In genomic region chr2:231707625-231708049, GRCh38 we compare ENCODE assay signal across 8 cellular contexts. TPM values are rescaled to one million over a fixed set of nuclear protein-coding genes. Genes with fewer than 3 reads are reported as not detected.
DNase-seq lines count a peak whose midpoint lies in the region; ATAC-seq, FAIRE-seq and TF ChIP-seq lines count a peak whose summit lies in the region.

No MANE protein-coding gene starts in this region.

- no peak for TF ChIP-seq RAD21 in HepG2 (CRISPR knock-in tag; IDR thresholded peaks at IDR 0.05)

- POLR2A ChIA-PET in PC-9 (lab: Charles Lee; ENCODE audit: unreplicated experiment) (interaction anchor here (1.3 to 1.5 kb wide), 2 partner anchors 34 to 94 kb away, joined by 6 to 9 read pairs; no protein-coding TSS in a partner anchor), HepG2 (lab: Yijun Ruan, JAX) (interaction anchor here (0.8 to 3.1 kb wide), 14 partner anchors 8 to 657 kb away, joined by 3 to 56 read pairs (median 8); partner anchors contain the start of genes NCL and PDE6D)

- BruUV-seq in PC-9 (replicated peaks; lab: Mats Ljungman, UMichigan) (no TSS peak), HepG2 (replicated peaks; lab: Mats Ljungman, UMichigan) (no TSS peak)

- H3K4me2 ChIP-seq in PC-9 (peak overlapping the region; percentile 92), HepG2 (ENCODE audit: low read depth, low read length) (peak overlapping the region; percentile 59)

- H3K79me2 ChIP-seq in PC-9 (ENCODE audit: low read depth), result peaks cover 57% of the 10 kb centered on the region
- peaks cover 44% of the 10 kb centered on the region for H3K79me2 ChIP-seq in HepG2 (ENCODE audit: insufficient read depth, low read length)

- no peak for TF ChIP-seq EP300 in HepG2 (IDR thresholded peaks at IDR 0.05; ENCODE audit: low read depth in 2 of 2, low read length in 2 of 2)
- TF ChIP-seq EP300 in HepG2 (CRISPR knock-in tag; IDR thresholded peaks at IDR 0.05; ENCODE audit: borderline replicate concordance), result no peak

- CTCF ChIA-PET in PC-9 (lab: Charles Lee), result interaction anchor here (1.5 kb wide), 1 partner anchor 34 kb away, joined by 4 read pairs; no protein-coding TSS in a partner anchor
- CTCF ChIA-PET in HepG2 (lab: Yijun Ruan, JAX; ENCODE audit: low intra/inter-chr PET ratio, low total read pairs), result interaction anchor here (2.3 kb wide), 1 partner anchor 30 kb away, joined by 7 read pairs; no protein-coding TSS in a partner anchor

- intact Hi-C loops in PC-9 (cut with micrococcal nuclease; ENCODE audit: unreplicated experiment) (loop anchor here (1.0 to 2.0 kb wide), 6 partner anchors 27 to 95 kb away; no protein-coding TSS in a partner anchor), HepG2 (cut with micrococcal nuclease; ENCODE audit: unreplicated experiment) (loop anchor here (10.0 kb wide), 1 partner anchor 663 kb away; no protein-coding TSS in a partner anchor)

- TF ChIP-seq CTCF in PC-9 (conservative IDR thresholded peaks at IDR 0.05) (no peak), brain (conservative IDR thresholded peaks at IDR 0.05) (no peak), HepG2 (CRISPR knock-in tag; IDR thresholded peaks at IDR 0.05) (no peak)

- H3K27me3 Mint-ChIP-seq in brain, result peaks cover 8% of the 10 kb centered on the region
- no peaks in the 10 kb centered on the region for H3K27me3 Mint-ChIP-seq in stimulated activated naive CD8-positive, alpha-beta T cell treated with anti-CD3 and anti-CD28 coated beads, Interleukin-15, Interleukin-2, amounts not matched to agents 100 ng/mL and 50 ng/mL, for 24 hours

- H3K4me1 Mint-ChIP-seq in brain, result peaks cover 30% of the 10 kb centered on the region
- peaks cover 44% of the 10 kb centered on the region for H3K4me1 Mint-ChIP-seq in stimulated activated naive CD8-positive, alpha-beta T cell treated with anti-CD3 and anti-CD28 coated beads, Interleukin-15, Interleukin-2, amounts not matched to agents 100 ng/mL and 50 ng/mL, for 24 hours (ENCODE audit: low read depth)

- FAIRE-seq in HepG2 (lab: Jason Lieb, UNC) (no peak), HTR-8/SVneo (lab: Jason Lieb, UNC) (no peak)

- peak overlapping the region; percentile 68 for H3K4me3 ChIP-seq in PC-9
- H3K4me3 ChIP-seq in HepG2 (replicated peaks in 1 of 3; ENCODE audit: insufficient read depth in 1 of 3, low read depth in 2 of 3, low read length in 3 of 3), result peak overlapping the region in 2 of 3 experiments; percentile 56 to 83; a peak in 3 of 6 replicates

- H3F3A ChIP-seq in PC-9 (ENCODE audit: insufficient read depth, low read depth), result peaks cover 37% of the 10 kb centered on the region

- H2AFZ ChIP-seq in PC-9 (peak overlapping the region; percentile 90), HepG2 (ENCODE audit: low read length) (no peak overlapping the region)

- DNase-seq in activated CD4-positive, alpha-beta T cell treated with anti-CD3 and anti-CD28 coated beads for 4 hours, result peak; percentile 50 to 62
- no peak for DNase-seq in activated CD4-positive, alpha-beta T cell treated with anti-CD3 and anti-CD28 coated beads for 1 hour
- DNase-seq in PC-9 (peak in 1 of 2 experiments; percentile 55), HepG2 (ENCODE audit: low spot score) (no peak), HTR-8/SVneo (ENCODE audit: insufficient read length, low spot score) (no peak)

- no peak for ATAC-seq in HepG2
- ATAC-seq in HG02938 (IDR thresholded peaks at IDR 0.05; ENCODE audit: unreplicated experiment), result no peak

- H3K4me1 ChIP-seq in PC-9 (replicated peaks; ENCODE audit: insufficient read depth), result peaks cover 26% of the 10 kb centered on the region
- H3K4me1 ChIP-seq in HepG2 (ENCODE audit: insufficient read depth, low read length), result peaks cover 55% of the 10 kb centered on the region

- peak overlapping the region; percentile 90 for H3K9ac ChIP-seq in HepG2 (ENCODE audit: insufficient read depth, low read depth, low read length)

- peak overlapping the region; percentile 100 for H3K27ac Mint-ChIP-seq in brain
- H3K27ac Mint-ChIP-seq in stimulated activated naive CD8-positive, alpha-beta T cell treated with anti-CD3 and anti-CD28 coated beads, Interleukin-15, Interleukin-2, amounts not matched to agents 100 ng/mL and 50 ng/mL, for 24 hours, result peak overlapping the region; percentile 100

- H3K27me3 ChIP-seq in PC-9 (ENCODE audit: insufficient read depth, low read depth), result no peaks in the 10 kb centered on the region
- H3K27me3 ChIP-seq in HepG2 (ENCODE audit: control insufficient read depth in 1 of 2, insufficient read depth in 2 of 2, low read length in 2 of 2), result no peaks in the 10 kb centered on the region

- H3K4me3 Mint-ChIP-seq in brain, result peak overlapping the region; percentile 89 to 97 (median 92)
- H3K4me3 Mint-ChIP-seq in stimulated activated naive CD8-positive, alpha-beta T cell treated with anti-CD3 and anti-CD28 coated beads, Interleukin-15, Interleukin-2, amounts not matched to agents 100 ng/mL and 50 ng/mL, for 24 hours, result peak overlapping the region; percentile 97

- in situ Hi-C loops in HepG2 (cut with HindIII; ENCODE audit: extremely low pct_ligation_motif_present, low pct_unique_long_range_greater_than_20kb), result no loop called here

- TF ChIP-seq POLR2A in HepG2 (IDR thresholded peaks at IDR 0.05; ENCODE audit: insufficient read depth in 1 of 2, low read depth in 2 of 2, low read length in 2 of 2), result no peak

- peaks cover 14% of the 10 kb centered on the region for H3K36me3 ChIP-seq in PC-9 (ENCODE audit: low read depth)
- H3K36me3 ChIP-seq in HepG2 (replicated peaks in 1 of 2; ENCODE audit: control insufficient read depth in 1 of 2, insufficient read depth in 2 of 2, low read length in 2 of 2), result peaks cover 12 to 14% of the 10 kb centered on the region in 2 experiments

- WGBS in HepG2 (ENCODE audit: low lambda C conversion rate), result 95% methylated on average over 26 of the region's 44 CpGs

- H3K27ac ChIP-seq in PC-9 (peak overlapping the region; percentile 99), HepG2 (ENCODE audit: extremely low read length, insufficient read depth, low read length) (peak overlapping the region; percentile 87)

- H3K36me3 Mint-ChIP-seq in brain, result peaks cover 24% of the 10 kb centered on the region
- peaks cover 35% of the 10 kb centered on the region for H3K36me3 Mint-ChIP-seq in stimulated activated naive CD8-positive, alpha-beta T cell treated with anti-CD3 and anti-CD28 coated beads, Interleukin-15, Interleukin-2, amounts not matched to agents 100 ng/mL and 50 ng/mL, for 24 hours (ENCODE audit: low read depth)

- H4K20me1 ChIP-seq in PC-9 (ENCODE audit: insufficient read depth), result peaks cover 23% of the 10 kb centered on the region
- H4K20me1 ChIP-seq in HepG2 (ENCODE audit: insufficient read depth, low read length), result peaks cover 23% of the 10 kb centered on the region

- H3K9me2 ChIP-seq in PC-9 (ENCODE audit: insufficient read depth), result no peaks in the 10 kb centered on the region

- H3K9me3 Mint-ChIP-seq in brain, result peaks cover 6 to 20% (median 11%) of the 10 kb centered on the region in 5 experiments
- no peaks in the 10 kb centered on the region for H3K9me3 Mint-ChIP-seq in stimulated activated naive CD8-positive, alpha-beta T cell treated with anti-CD3 and anti-CD28 coated beads, Interleukin-15, Interleukin-2, amounts not matched to agents 100 ng/mL and 50 ng/mL, for 24 hours

- no peaks in the 10 kb centered on the region for H3K9me3 ChIP-seq in PC-9 (ENCODE audit: insufficient read depth, low read depth)
- H3K9me3 ChIP-seq in HepG2 (ENCODE audit: low read length), result no peaks in the 10 kb centered on the region

TF ChIP-seq in HepG2, 621 proteins besides CTCF, POLR2A, EP300 and RAD21 (continues in another document):
- TF ChIP-seq NR1H2 (CRISPR knock-in tag; IDR thresholded peaks at IDR 0.05; ENCODE audit: borderline replicate concordance, low read depth) (no peak), ZBTB7B (CRISPR knock-in tag; IDR thresholded peaks at IDR 0.05) (no peak), ATF7-NPFF (CRISPR knock-in tag; IDR thresholded peaks at IDR 0.05; ENCODE audit: low read depth) (peak; percentile 38; the same call in 1 of the 2 replicates), HNRNPH1 (optimal IDR thresholded peaks at IDR 0.05; ENCODE audit: low read depth, low read length) (no peak), ZNF136 (CRISPR knock-in tag; IDR thresholded peaks at IDR 0.05; ENCODE audit: low read depth) (no peak), GTF2F1 (IDR thresholded peaks at IDR 0.05; ENCODE audit: low read length) (no peak), PREB (CRISPR knock-in tag; IDR thresholded peaks at IDR 0.05) (no peak)

RNA-seq across cellular contexts. Expression of gene PTMA, which starts 0.7 kb away (rescaled TPM):
- total RNA-seq in PC-9 (2021), result 1,200 and 1,260 TPM in 2 replicates
- 2,636 TPM for polyA plus RNA-seq in brain (ENCODE audit: insufficient read depth, low read depth, low replicate concordance)
- 1,086 and 1,212 TPM in 2 replicates for total RNA-seq in HepG2 (2016; rRNA removed; fragmentation: Illumina TruSeq; extraction: Trizol)
- total RNA-seq in HepG2 (2016; cell fraction: cytosol; rRNA removed; fragmentation: Illumina TruSeq; extraction: Trizol; ENCODE audit: low read depth), result 383 and 429 TPM in 2 replicates
- total RNA-seq in HepG2 (2016; cell fraction: insoluble cytoplasmic fraction; rRNA removed; fragmentation: Illumina TruSeq; extraction: Trizol), result 1,123 and 1,183 TPM in 2 replicates
- 561 and 605 TPM in 2 replicates for total RNA-seq in HepG2 (2016; cell fraction: membrane; rRNA removed; fragmentation: Illumina TruSeq; extraction: Trizol)
- total RNA-seq in HepG2 (2016; cell fraction: nucleus; rRNA removed; fragmentation: Illumina TruSeq; extraction: Trizol), result 429 and 440 TPM in 2 replicates
- polyA plus RNA-seq in HepG2 (2011; rRNA removed), result 174 and 190 TPM in 2 replicates
- polyA plus RNA-seq in HepG2 (2011; cell fraction: cytosol; rRNA removed), result 192 and 196 TPM in 2 replicates
- 112 and 149 TPM in 2 replicates for polyA plus RNA-seq in HepG2 (2011; cell fraction: nucleus; rRNA removed)
- 399 and 565 TPM in 2 replicates for polyA plus RNA-seq in HepG2 (2012)
- 460 and 492 TPM in 2 replicates for polyA plus RNA-seq in HepG2 (2016; cell fraction: cytosol; fragmentation: Illumina TruSeq; extraction: Trizol; ENCODE audit: low read depth)
- polyA plus RNA-seq in HepG2 (2016; cell fraction: insoluble cytoplasmic fraction; fragmentation: Illumina TruSeq; extraction: Trizol; ENCODE audit: low read depth), result 2,053 and 2,108 TPM in 2 replicates
- 673 and 705 TPM in 2 replicates for polyA plus RNA-seq in HepG2 (2016; cell fraction: membrane; fragmentation: Illumina TruSeq; extraction: Trizol; ENCODE audit: low read depth)
- 1,089 and 1,130 TPM in 2 replicates for polyA plus RNA-seq in HepG2 (2016; cell fraction: nucleus; fragmentation: Illumina TruSeq; extraction: Trizol; ENCODE audit: insufficient read depth, low read depth)
- 146 and 188 TPM in 2 replicates for polyA minus RNA-seq in HepG2 (2011; rRNA and poly(A)+ RNA removed; ENCODE audit: low replicate concordance)
- polyA minus RNA-seq in HepG2 (2011; cell fraction: cytosol; rRNA and poly(A)+ RNA removed), result 210 and 216 TPM in 2 replicates
- 83.7 and 96.4 TPM in 2 replicates for polyA minus RNA-seq in HepG2 (2011; cell fraction: nucleus; rRNA and poly(A)+ RNA removed)

Comparison
In these comparisons a context has a peak if more than half of its experiments do, and no peak if none do; other contexts are left out.
1. DNase-seq: peak in activated CD4-positive, alpha-beta T cell treated with anti-CD3 and anti-CD28 coated beads for 4 hours (2 of 2); none in activated CD4-positive, alpha-beta T cell treated with anti-CD3 and anti-CD28 coated beads for 1 hour (single experiment), HepG2 (single experiment) and HTR-8/SVneo (single experiment).